ENCODE assay signal across 23 cellular contexts in the genomic region with DNA sequence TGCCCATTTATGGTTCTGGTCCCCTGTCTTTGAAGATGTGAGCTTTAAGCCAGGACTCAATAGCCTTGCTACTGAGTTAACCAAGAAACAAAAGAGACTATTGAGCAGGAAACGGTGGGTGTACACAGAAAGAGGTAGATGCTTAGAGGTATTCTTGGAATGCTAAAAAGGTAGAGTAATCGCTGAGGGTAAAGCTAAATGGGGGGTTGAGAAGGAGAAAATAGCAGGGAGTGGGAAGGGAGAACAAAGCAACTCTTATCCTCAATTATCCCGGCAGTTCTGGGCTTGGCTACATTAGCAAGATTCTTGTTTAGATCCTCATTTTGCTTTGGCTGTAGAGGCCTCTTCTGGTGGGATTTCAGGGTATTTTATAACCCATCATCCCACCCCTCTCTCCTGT.
DNase-seq lines count a peak whose midpoint lies in the region; ATAC-seq and TF ChIP-seq lines count a peak whose summit lies in the region.
"Had no signal": no experiment of that assay in that cellular context is flagged by ENCODE, and none has a peak within 500 bp of the region (broad histone marks: within the 10 kb centered on the region; RNA-seq: fewer than 3 reads in every experiment).

No MANE protein-coding gene starts in this region.

- no peaks in the 10 kb centered on the region; the same call in 1 of the 2 replicates for H3K4me1 ChIP-seq in H9 (ENCODE audit: insufficient read depth, low read length)
- peaks cover 12% of the 10 kb centered on the region for H3K4me1 ChIP-seq in left ventricle myocardium inferior
- no peaks in the 10 kb centered on the region for H3K4me1 ChIP-seq in esophagus muscularis mucosa
- H3K4me1 ChIP-seq: psoas muscle had no signal

- no peak overlapping the region for H2BK20ac ChIP-seq in H9 (ENCODE audit: low read depth, low read length, poor library complexity, severe bottlenecking)

- peaks cover 21 to 25% of the 10 kb centered on the region in 2 experiments for H3K9me3 Mint-ChIP-seq in H9

- no peaks in the 10 kb centered on the region for H3K9me3 ChIP-seq in H9 (ENCODE audit: control insufficient read depth, low read depth, low read length)
- no peaks in the 10 kb centered on the region for H3K9me3 ChIP-seq in left ventricle myocardium inferior (replicated peaks)
- no peaks in the 10 kb centered on the region for H3K9me3 ChIP-seq in esophagus muscularis mucosa
- H3K9me3 ChIP-seq: MG63, psoas muscle, SK-N-SH, tibial artery had no signal

- TF ChIP-seq CTCF in H9 (conservative IDR thresholded peaks at IDR 0.05): no peak
- TF ChIP-seq CTCF in left ventricle myocardium inferior (IDR thresholded peaks at IDR 0.05; ENCODE audit: borderline replicate concordance): no peak
- TF ChIP-seq CTCF in esophagus muscularis mucosa (IDR thresholded peaks at IDR 0.05): no peak

- H3K14ac ChIP-seq in H9 (ENCODE audit: insufficient read depth, low read length): no peak overlapping the region

- no peak overlapping the region for H2BK5ac ChIP-seq in H9 (ENCODE audit: insufficient read length, low read length)

- H4K91ac ChIP-seq in H9 (ENCODE audit: insufficient read length, low read depth, low read length): no peak overlapping the region

- H3K27ac Mint-ChIP-seq in H9: peak overlapping the region; percentile 65 to 93 (median 86); a peak in 6 of 7 replicates
- H3K27ac Mint-ChIP-seq: activated CD8-positive, alpha-beta T cell treated with anti-CD3 and anti-CD28 coated beads for 36 hours; IgD-negative memory B cell had no signal

- H3K4me1 Mint-ChIP-seq in H9: peaks cover 19 to 20% of the 10 kb centered on the region in 2 experiments
- H3K4me1 Mint-ChIP-seq: IgD-negative memory B cell had no signal

- H3K23me2 ChIP-seq in H9 (ENCODE audit: insufficient read length, low read depth, low read length, poor library complexity, severe bottlenecking): no peaks in the 10 kb centered on the region

- TF ChIP-seq EP300 in esophagus muscularis mucosa (IDR thresholded peaks at IDR 0.05): no peak

- no peak overlapping the region for H3K18ac ChIP-seq in H9 (ENCODE audit: insufficient read length, low read depth, low read length)

- no peak overlapping the region for H3K4me2 ChIP-seq in H9 (ENCODE audit: insufficient read depth, insufficient read length, low read length)
- H3K4me2 ChIP-seq: SK-N-SH had no signal

- H3K36me3 ChIP-seq in left ventricle myocardium inferior (no peaks in the 10 kb centered on the region), esophagus muscularis mucosa (no peaks in the 10 kb centered on the region)
- H3K36me3 ChIP-seq: cardiac muscle cell, MG63, tibial artery had no signal

- no peak for ATAC-seq in GM18870 (IDR thresholded peaks at IDR 0.05; ENCODE audit: unreplicated experiment)
- ATAC-seq: activated CD8-positive, alpha-beta T cell treated with anti-CD3 and anti-CD28 coated beads for 36 hours; psoas muscle had no signal

- DNase-seq in H9 (no peak), SW480 (ENCODE audit: low spot score) (peak; percentile 12), medulla oblongata (ENCODE audit: extremely low spot score) (peak; percentile 38), superior temporal gyrus (ENCODE audit: extremely low spot score) (peak; percentile 40), left ventricle myocardium inferior (no peak), esophagus muscularis mucosa (ENCODE audit: extremely low spot score) (no peak)
- DNase-seq: activated CD8-positive, alpha-beta T cell treated with anti-CD3 and anti-CD28 coated beads for 36 hours; AML-193; kidney; MG63; NCI-H1694; NK-92 treated with Interleukin-12 subunit alpha and Interleukin-12 subunit beta, amount 100 ng/mL, for 24 hours; psoas muscle; SK-N-SH; stimulated activated CD4-positive, alpha-beta T cell treated with anti-CD3 and anti-CD28 coated beads, Interleukin-2, amount 100 ng/mL, for 24 hours; stimulated activated naive CD4-positive, alpha-beta T cell treated with Interleukin-2 at 50 U/mL for 16 hours; T-helper 9 cell; tibial artery had no signal

- H3K4me3 ChIP-seq in left ventricle myocardium inferior (no peak overlapping the region), esophagus muscularis mucosa (no peak overlapping the region)
- H3K4me3 ChIP-seq: cardiac muscle cell, MG63, psoas muscle, skin epidermis, tibial artery had no signal

- no peak overlapping the region for H2BK15ac ChIP-seq in H9 (ENCODE audit: low read depth, low read length)

- H3K27ac ChIP-seq in H9 (ENCODE audit: insufficient read length, low read depth, low read length): no peak overlapping the region
- no peak overlapping the region for H3K27ac ChIP-seq in left ventricle myocardium inferior (replicated peaks)
- no peak overlapping the region for H3K27ac ChIP-seq in esophagus muscularis mucosa (replicated peaks in 1 of 4)
- H3K27ac ChIP-seq: cardiac muscle cell, HL-60, psoas muscle, skin epidermis, tibial artery had no signal

- H3K36me3 Mint-ChIP-seq in H9 (ENCODE audit: insufficient read depth in 1 of 3, low read depth in 3 of 3): peaks cover 8 to 39% (median 8%) of the 10 kb centered on the region in 3 experiments; a peak in 6 of 7 replicates

- no peak overlapping the region for H3K23ac ChIP-seq in H9 (ENCODE audit: insufficient read length, low read depth, low read length)

- no peaks in the 10 kb centered on the region for H4K20me1 ChIP-seq in H9 (ENCODE audit: control insufficient read depth, insufficient read depth, insufficient read length)

- H2AFZ ChIP-seq in H9 (ENCODE audit: low read length): no peak overlapping the region

- H4K8ac ChIP-seq in H9 (replicated peaks; ENCODE audit: insufficient read length, low read depth, low read length): no peak overlapping the region

- no peak overlapping the region for H4K5ac ChIP-seq in H9 (ENCODE audit: insufficient read length, low read depth, low read length)

- H3K79me1 ChIP-seq in H9 (ENCODE audit: insufficient read depth, low read depth, low read length, poor library complexity, severe bottlenecking): no peaks in the 10 kb centered on the region

- H3K27me3 Mint-ChIP-seq in H9 (ENCODE audit: low read depth): no peaks in the 10 kb centered on the region

- WGBS in H9 (ENCODE audit: extremely low coverage, insufficient read length, low lambda C conversion rate): no CpG with 5 or more reads among the region's 3 CpGs
- WGBS in esophagus muscularis mucosa: 54% methylated on average over 3 of the region's 3 CpGs

- H3K4me3 Mint-ChIP-seq in H9: no peak overlapping the region; a peak in 1 of 5 replicates
- H3K4me3 Mint-ChIP-seq: activated CD8-positive, alpha-beta T cell treated with anti-CD3 and anti-CD28 coated beads for 36 hours; IgD-negative memory B cell had no signal

- no peak overlapping the region for H2BK120ac ChIP-seq in H9 (ENCODE audit: low read depth, low read length, poor library complexity, severe bottlenecking)

- H3T11ph ChIP-seq in H9 (ENCODE audit: low read length): no peak overlapping the region

- no peak overlapping the region for H3K9ac ChIP-seq in H9 (ENCODE audit: extremely low read depth, insufficient read length, low read length)
- H3K9ac ChIP-seq: SK-N-SH had no signal

- H3K79me2 ChIP-seq in H9 (ENCODE audit: insufficient read depth, low read length): no peaks in the 10 kb centered on the region

- no peak overlapping the region for H2BK12ac ChIP-seq in H9 (ENCODE audit: insufficient read length, low read depth, low read length)

- H2AK5ac ChIP-seq in H9 (ENCODE audit: insufficient read length, low read length): no peak overlapping the region

- no peak overlapping the region for H3K4ac ChIP-seq in H9 (ENCODE audit: low read depth, low read length)

- no peak overlapping the region for H3K56ac ChIP-seq in H9 (ENCODE audit: insufficient read length, low read depth, low read length)

- H3K27me3 ChIP-seq in H9 (ENCODE audit: insufficient read depth, low read length) (no peaks in the 10 kb centered on the region), left ventricle myocardium inferior (ENCODE audit: low read depth) (no peaks in the 10 kb centered on the region), esophagus muscularis mucosa (no peaks in the 10 kb centered on the region)
- H3K27me3 ChIP-seq: cardiac muscle cell, MG63, tibial artery had no signal

- no peak for TF ChIP-seq POLR2A in esophagus muscularis mucosa (IDR thresholded peaks at IDR 0.05; ENCODE audit: low read depth)

- intact Hi-C loops in left ventricle myocardium inferior (cut with micrococcal nuclease): no loop called here
- intact Hi-C loops in esophagus muscularis mucosa (cut with DNase I): no loop called here

Comparison
In these comparisons a context has a peak if more than half of its experiments do, and no peak if none do; other contexts are left out.
1. DNase-seq: peak in SW480 (single experiment), medulla oblongata (single experiment) and superior temporal gyrus (single experiment); none in H9 (single experiment), left ventricle myocardium inferior (single experiment) and esophagus muscularis mucosa (single experiment).